ENCODE assay signal across 8 cellular contexts in the genomic region with DNA sequence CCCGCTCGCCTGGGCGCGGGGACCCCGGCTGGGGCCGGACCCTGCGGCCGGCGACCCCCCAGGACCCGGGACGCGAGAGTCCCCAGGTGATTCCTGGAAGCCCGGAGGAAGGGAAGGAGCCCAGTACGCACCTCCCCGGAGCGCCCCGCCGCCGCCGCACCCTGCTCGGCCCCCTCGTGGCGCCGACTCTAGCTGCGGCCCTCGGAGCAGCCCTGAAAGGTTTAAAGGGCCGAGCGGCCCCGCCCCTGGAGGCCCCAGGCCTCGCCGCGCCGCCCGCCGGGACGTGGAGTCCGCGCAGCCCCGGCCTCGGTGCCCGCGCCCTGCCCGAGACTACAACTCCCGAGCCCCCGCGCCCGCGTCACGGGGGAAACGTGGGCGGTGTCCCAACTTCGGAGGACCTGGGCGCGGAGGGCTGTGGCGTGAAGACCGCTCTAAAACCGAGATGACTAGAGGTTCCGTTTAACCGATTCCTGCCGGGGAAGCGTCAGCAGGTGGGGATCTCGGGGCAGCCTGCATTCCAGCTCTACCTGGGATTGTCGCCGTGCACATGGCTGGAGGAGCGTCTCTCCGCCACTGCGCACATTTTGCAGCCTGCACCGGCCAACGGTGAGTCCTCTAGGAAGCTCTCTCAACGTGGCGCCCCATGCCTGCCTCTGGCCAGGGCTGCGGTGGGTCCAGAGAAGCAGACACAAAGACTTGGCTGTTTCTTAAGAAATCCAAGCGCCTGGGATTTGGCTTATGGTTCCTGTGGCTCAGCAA. TPM values are rescaled to one million over a fixed set of nuclear protein-coding genes. Genes with fewer than 3 reads are reported as not detected.
DNase-seq lines count a peak whose midpoint lies in the region.

A gene with protein sequence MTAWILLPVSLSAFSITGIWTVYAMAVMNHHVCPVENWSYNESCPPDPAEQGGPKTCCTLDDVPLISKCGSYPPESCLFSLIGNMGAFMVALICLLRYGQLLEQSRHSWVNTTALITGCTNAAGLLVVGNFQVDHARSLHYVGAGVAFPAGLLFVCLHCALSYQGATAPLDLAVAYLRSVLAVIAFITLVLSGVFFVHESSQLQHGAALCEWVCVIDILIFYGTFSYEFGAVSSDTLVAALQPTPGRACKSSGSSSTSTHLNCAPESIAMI (minus strand): TSS at position 223 of the 759 bp plus-strand sequence. CDS start 750 bp downstream, outside the sequence.

- H3K4me3 ChIP-seq in GM23248 (peak within 1 kb of the TSS; percentile 79), neuron (ENCODE audit: low read length) (peak within 1 kb of the TSS; percentile 86), subcutaneous abdominal adipose tissue (ENCODE audit: low read depth in 1 of 5, low read length in 5 of 5) (peak within 1 kb of the TSS; percentile 87 to 98 (median 97))

- H3K36me3 ChIP-seq in GM23248 (ENCODE audit: low read depth) (peaks cover 4% of the 10 kb centered on the region; the same call in 1 of the 2 replicates), neuron (ENCODE audit: insufficient read depth, low read length) (peaks cover 8% of the 10 kb centered on the region), subcutaneous abdominal adipose tissue (ENCODE audit: control insufficient read depth in 5 of 5, insufficient read depth in 5 of 5, low read length in 5 of 5) (peaks cover 0 to 40% (median 28%) of the 10 kb centered on the region in 5 donors)

- 1 to 2% methylated on average over 50 to 56 of the region's 73 CpGs for WGBS in GM23248 (ENCODE audit: low coverage in 1 of 2, low lambda C conversion rate in 2 of 2, missing lambda C conversion rate in 2 of 2), 2 experiments

- H3K79me2 ChIP-seq in GM23248 (ENCODE audit: insufficient read depth): peaks cover 45% of the 10 kb centered on the region

- H2AFZ ChIP-seq in GM23248: peak within 1 kb of the TSS; percentile 77
- H2AFZ ChIP-seq in neuron (ENCODE audit: low read depth, low read length): peak within 1 kb of the TSS; percentile 78

- H3K9ac ChIP-seq in GM23248: peak within 1 kb of the TSS; percentile 83
- peak within 1 kb of the TSS; percentile 63 to 95 (median 81) for H3K9ac ChIP-seq in subcutaneous abdominal adipose tissue (ENCODE audit: low read length in 5 of 5)

- H3K4me2 ChIP-seq in GM23248 (ENCODE audit: unreplicated experiment): peak within 1 kb of the TSS; percentile 79

- H3K9me3 ChIP-seq in GM23248 (ENCODE audit: low read depth) (no peaks in the 10 kb centered on the region), neuron (ENCODE audit: low read length) (no peaks in the 10 kb centered on the region), subcutaneous abdominal adipose tissue (ENCODE audit: control insufficient read depth in 5 of 5, low read length in 5 of 5) (no peaks in the 10 kb centered on the region)

- DNase-seq in ELR (ENCODE audit: low read depth) (peak; percentile 91), GM23248 (peak; percentile 96), Kasumi-1 (lab: John Stamatoyannopoulos, UW) (peak; percentile 86 to 87), SIG-M5 treated with dmso at 0.1 percent for 504 hours (lab: John Stamatoyannopoulos, UW; ENCODE audit: unreplicated experiment) (peak; percentile 90), foreskin melanocyte (peak; percentile 84)
- DNase-seq in activated naive CD4-positive, alpha-beta T cell (lab: John Stamatoyannopoulos, UW): peak; percentile 51 to 85 (median 66)

- peaks cover 32% of the 10 kb centered on the region for H3K4me1 ChIP-seq in GM23248 (ENCODE audit: insufficient read depth)
- H3K4me1 ChIP-seq in neuron (ENCODE audit: insufficient read depth, low read length): peaks cover 26% of the 10 kb centered on the region
- H3K4me1 ChIP-seq in subcutaneous abdominal adipose tissue (ENCODE audit: control insufficient read depth in 5 of 5, insufficient read depth in 5 of 5, low read length in 5 of 5): peaks cover 3 to 53% (median 46%) of the 10 kb centered on the region in 5 donors

- H3K27me3 ChIP-seq in GM23248 (replicated peaks; ENCODE audit: insufficient read depth) (no peaks in the 10 kb centered on the region), neuron (ENCODE audit: insufficient read depth, low read length) (no peaks in the 10 kb centered on the region), subcutaneous abdominal adipose tissue (ENCODE audit: control insufficient read depth in 5 of 5, insufficient read depth in 4 of 5, low read length in 5 of 5) (no peaks in the 10 kb centered on the region)

- H3F3A ChIP-seq in GM23248 (ENCODE audit: insufficient read depth): peaks cover 39% of the 10 kb centered on the region

- H3K27ac ChIP-seq in GM23248 (peak within 1 kb of the TSS; percentile 64), subcutaneous abdominal adipose tissue (ENCODE audit: low read depth, low read length) (peak within 1 kb of the TSS; percentile 86)

- H3K9me2 ChIP-seq in GM23248 (ENCODE audit: insufficient read depth): no peaks in the 10 kb centered on the region

- in situ Hi-C loops in GM23248 (cut with MboI): no loop called here

- no peaks in the 10 kb centered on the region for H4K20me1 ChIP-seq in GM23248 (ENCODE audit: insufficient read depth)

RNA-seq across cellular contexts. Expression of the gene that starts here (rescaled TPM):
- total RNA-seq in GM23248 (2014; rRNA removed; shearing (Covaris generic)): 13.5 and 20.9 TPM in 2 replicates
- 35.7 and 36.0 TPM in 2 replicates for polyA plus RNA-seq in GM23248 (2016; fragmentation: Nextera tagmentation; extraction: Ambion mirVana)

Comparison
In these comparisons a context has a peak if more than half of its experiments do, and no peak if none do; other contexts are left out.
1. Peak in every context shown above with its lines: DNase-seq, H3K4me3 ChIP-seq and H3K27ac ChIP-seq.